ENCODE assay signal across 8 cellular contexts in genomic region chr9:83965350-83966208, GRCh38. TPM values are rescaled to one million over a fixed set of nuclear protein-coding genes. Genes with fewer than 3 reads are reported as not detected.
DNase-seq lines count a peak whose midpoint lies in the region; ATAC-seq and TF ChIP-seq lines count a peak whose summit lies in the region.

No MANE protein-coding gene starts in this region.

- H3K4me1 Mint-ChIP-seq in activated CD4-positive, alpha-beta T cell treated with anti-CD3 and anti-CD28 coated beads, Interleukin-2, amount 10 ng/mL, durations not matched to agents 24 days and 14 days, result peaks cover 18% of the 10 kb centered on the region
- H3K4me1 Mint-ChIP-seq in stimulated activated memory B cell treated with anti-CD40 and anti-IgM and Interleukin-4, amounts not matched to agents 10 μg/mL and 1 μg/mL and 100 μg/mL, for 72 hours, result peaks cover 8% of the 10 kb centered on the region

- H3K4me3 Mint-ChIP-seq in activated CD4-positive, alpha-beta T cell treated with anti-CD3 and anti-CD28 coated beads, Interleukin-2, amount 10 ng/mL, durations not matched to agents 24 days and 14 days, result no peak overlapping the region
- H3K4me3 Mint-ChIP-seq in stimulated activated memory B cell treated with anti-CD40 and anti-IgM and Interleukin-4, amounts not matched to agents 10 μg/mL and 1 μg/mL and 100 μg/mL, for 72 hours, result no peak overlapping the region

- intact Hi-C loops in activated CD4-positive, alpha-beta T cell treated with anti-CD3 and anti-CD28 coated beads, Interleukin-2, amount 10 ng/mL, durations not matched to agents 24 days and 14 days (cut with micrococcal nuclease), result no loop called here

- no peak overlapping the region for H3K4me3 ChIP-seq in OCI-LY1 (ENCODE audit: low read depth, low read length, poor library complexity, severe bottlenecking)

- H3K4me1 ChIP-seq in OCI-LY1 (ENCODE audit: insufficient read depth, low read length, severe bottlenecking), result no peaks in the 10 kb centered on the region

- no peak for TF ChIP-seq CTCF in OCI-LY1 (IDR thresholded peaks at IDR 0.05; ENCODE audit: low read length)

- H3K9me2 ChIP-seq in OCI-LY1 (ENCODE audit: low read depth, low read length), result no peaks in the 10 kb centered on the region

- no peak for ATAC-seq in stimulated activated memory B cell treated with anti-CD40 and anti-IgM and Interleukin-4, amounts not matched to agents 10 μg/mL and 1 μg/mL and 100 μg/mL, for 72 hours

- H3K4me2 ChIP-seq in OCI-LY1 (ENCODE audit: low read length), result no peak overlapping the region

- no peak overlapping the region for H3K9ac ChIP-seq in OCI-LY1 (ENCODE audit: low read length)

- H3K36me3 Mint-ChIP-seq in activated CD4-positive, alpha-beta T cell treated with anti-CD3 and anti-CD28 coated beads, Interleukin-2, amount 10 ng/mL, durations not matched to agents 24 days and 14 days (ENCODE audit: low read depth), result peaks cover 44% of the 10 kb centered on the region
- peaks cover 33% of the 10 kb centered on the region for H3K36me3 Mint-ChIP-seq in stimulated activated memory B cell treated with anti-CD40 and anti-IgM and Interleukin-4, amounts not matched to agents 10 μg/mL and 1 μg/mL and 100 μg/mL, for 72 hours

- H3K9me3 Mint-ChIP-seq in activated CD4-positive, alpha-beta T cell treated with anti-CD3 and anti-CD28 coated beads, Interleukin-2, amount 10 ng/mL, durations not matched to agents 24 days and 14 days, result no peaks in the 10 kb centered on the region
- H3K9me3 Mint-ChIP-seq in stimulated activated memory B cell treated with anti-CD40 and anti-IgM and Interleukin-4, amounts not matched to agents 10 μg/mL and 1 μg/mL and 100 μg/mL, for 72 hours, result no peaks in the 10 kb centered on the region

- DNase-seq in activated CD4-positive, alpha-beta T cell treated with anti-CD3 and anti-CD28 coated beads, Interleukin-2, amount 10 ng/mL, durations not matched to agents 24 days and 14 days, result no peak
- DNase-seq in activated CD4-positive, alpha-beta T cell treated with anti-CD3 and anti-CD28 coated beads for 4 hours, result no peak
- DNase-seq in epithelial cell of prostate (ENCODE audit: low read depth, low spot score) (no peak), GOT3 (lab: John Stamatoyannopoulos, UW) (no peak), HuH-7 (ENCODE audit: low spot score) (no peak)
- DNase-seq in stimulated activated CD4-positive, alpha-beta T cell treated with anti-CD3 and anti-CD28 coated beads, Interleukin-12 subunit alpha, Interleukin-12 subunit beta, amount 100 ng/mL, for 4 hours, result no peak

- H3F3A ChIP-seq in OCI-LY1 (ENCODE audit: insufficient read depth, low read length), result peaks cover 31% of the 10 kb centered on the region

- no peaks in the 10 kb centered on the region for H3K27me3 Mint-ChIP-seq in activated CD4-positive, alpha-beta T cell treated with anti-CD3 and anti-CD28 coated beads, Interleukin-2, amount 10 ng/mL, durations not matched to agents 24 days and 14 days
- H3K27me3 Mint-ChIP-seq in stimulated activated memory B cell treated with anti-CD40 and anti-IgM and Interleukin-4, amounts not matched to agents 10 μg/mL and 1 μg/mL and 100 μg/mL, for 72 hours, result no peaks in the 10 kb centered on the region

- peaks cover 46% of the 10 kb centered on the region for H3K36me3 ChIP-seq in OCI-LY1 (ENCODE audit: insufficient read depth, low read length)

- H3K79me2 ChIP-seq in OCI-LY1 (ENCODE audit: insufficient read depth, low read length), result no peaks in the 10 kb centered on the region

- H3K27ac Mint-ChIP-seq in activated CD4-positive, alpha-beta T cell treated with anti-CD3 and anti-CD28 coated beads, Interleukin-2, amount 10 ng/mL, durations not matched to agents 24 days and 14 days, result peak overlapping the region; percentile 65
- peak overlapping the region; percentile 69 for H3K27ac Mint-ChIP-seq in stimulated activated memory B cell treated with anti-CD40 and anti-IgM and Interleukin-4, amounts not matched to agents 10 μg/mL and 1 μg/mL and 100 μg/mL, for 72 hours

- H3K9me3 ChIP-seq in OCI-LY1 (ENCODE audit: low read length), result no peaks in the 10 kb centered on the region

- no peaks in the 10 kb centered on the region for H3K27me3 ChIP-seq in OCI-LY1 (ENCODE audit: insufficient read depth, low read length)

- H2AFZ ChIP-seq in OCI-LY1 (ENCODE audit: low read length), result no peak overlapping the region

- peaks cover 3% of the 10 kb centered on the region; the same call in 1 of the 2 replicates for H4K20me1 ChIP-seq in OCI-LY1 (ENCODE audit: insufficient read depth, low read length)

- H3K27ac ChIP-seq in OCI-LY1 (ENCODE audit: low read depth, low read length, poor library complexity, severe bottlenecking) (peak overlapping the region; percentile 31), epithelial cell of prostate (peak overlapping the region; percentile 68)

RNA-seq across cellular contexts. Expression of gene HNRNPK, which starts 14.4 kb away (rescaled TPM):
- total RNA-seq in activated CD4-positive, alpha-beta T cell treated with anti-CD3 and anti-CD28 coated beads, Interleukin-2, amount 10 ng/mL, durations not matched to agents 24 days and 14 days, result 892 and 897 TPM in 2 replicates

RNA-seq across cellular contexts. Expression of gene RMI1, which starts 15.0 kb away (rescaled TPM):
- total RNA-seq in activated CD4-positive, alpha-beta T cell treated with anti-CD3 and anti-CD28 coated beads, Interleukin-2, amount 10 ng/mL, durations not matched to agents 24 days and 14 days, result 28.9 and 29.3 TPM in 2 replicates

RNA-seq across cellular contexts. Expression of gene KIF27, which starts 44.3 kb away (rescaled TPM):
- total RNA-seq in activated CD4-positive, alpha-beta T cell treated with anti-CD3 and anti-CD28 coated beads, Interleukin-2, amount 10 ng/mL, durations not matched to agents 24 days and 14 days, result 2.4 and 2.7 TPM in 2 replicates
